19 cellular contexts compared by ENCODE assay signal in the genomic region with DNA sequence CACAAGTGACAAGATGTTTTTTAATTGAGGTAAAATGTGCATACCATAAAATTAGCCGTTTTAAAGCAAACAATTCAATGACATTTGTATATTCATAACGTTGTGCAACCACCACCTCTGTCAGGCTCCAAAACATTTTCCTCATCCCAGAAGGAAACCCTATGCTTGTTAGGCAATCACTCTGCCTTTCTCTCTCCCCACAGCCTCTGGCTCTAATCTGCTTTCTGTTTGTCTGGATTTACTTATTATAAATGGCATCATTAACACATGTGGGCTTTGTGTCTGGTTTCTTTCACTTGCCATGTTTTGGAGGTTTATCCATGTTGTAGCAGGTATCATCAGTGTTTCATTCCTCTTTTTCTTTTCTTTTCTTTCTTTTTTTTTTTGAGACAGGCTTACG. TPM values are rescaled to one million over a fixed set of nuclear protein-coding genes. Genes with fewer than 3 reads are reported as not detected.
DNase-seq lines count a peak whose midpoint lies in the region; FAIRE-seq and TF ChIP-seq lines count a peak whose summit lies in the region.
"Had no signal": no experiment of that assay in that cellular context is flagged by ENCODE, and none has a peak within 500 bp of the region (broad histone marks: within the 10 kb centered on the region; RNA-seq: fewer than 3 reads in every experiment).

No MANE protein-coding gene starts in this region.

- no peak overlapping the region for H3K4me3 Mint-ChIP-seq in T-helper 2 cell treated with Interferon-gamma antibody and Interleukin-4, amounts not matched to agents 5 μg/mL and 100 μg/mL, for 36 hours

- no peaks in the 10 kb centered on the region for H3K9me3 Mint-ChIP-seq in T-helper 2 cell treated with Interferon-gamma antibody and Interleukin-4, amounts not matched to agents 5 μg/mL and 100 μg/mL, for 36 hours

- H3K4me1 Mint-ChIP-seq in T-helper 2 cell treated with Interferon-gamma antibody and Interleukin-4, amounts not matched to agents 5 μg/mL and 100 μg/mL, for 36 hours (ENCODE audit: low read depth) = peaks cover 37% of the 10 kb centered on the region

- peaks cover 3% of the 10 kb centered on the region for H3K27me3 ChIP-seq in bronchial epithelial cell (ENCODE audit: control insufficient read depth, insufficient read depth, low read length)

- H3K27me3 Mint-ChIP-seq in T-helper 2 cell treated with Interferon-gamma antibody and Interleukin-4, amounts not matched to agents 5 μg/mL and 100 μg/mL, for 36 hours (ENCODE audit: low read depth) = peaks cover 25% of the 10 kb centered on the region

- H3K36me3 ChIP-seq in bronchial epithelial cell (ENCODE audit: control insufficient read depth, insufficient read depth, low read length) = no peaks in the 10 kb centered on the region
- H3K36me3 ChIP-seq: sigmoid colon, SJSA1, stomach had no signal

- H3K27ac Mint-ChIP-seq in T-helper 2 cell treated with Interferon-gamma antibody and Interleukin-4, amounts not matched to agents 5 μg/mL and 100 μg/mL, for 36 hours = no peak overlapping the region

- no peak overlapping the region for H3K4me3 ChIP-seq in bronchial epithelial cell (ENCODE audit: low read depth, low read length)
- no peak overlapping the region for H3K4me3 ChIP-seq in fibroblast of pulmonary artery (replicated peaks; ENCODE audit: low read depth, low read length)
- H3K4me3 ChIP-seq: sigmoid colon, SJSA1, stomach had no signal

- no peak for FAIRE-seq in bronchial epithelial cell (lab: Jason Lieb, UNC)

- H3K27ac ChIP-seq in 22Rv1 = 0 out of 2 replicates have a peak overlapping the region, but pooled peaks have one; percentile 17
- H3K27ac ChIP-seq: sigmoid colon, SJSA1, stomach had no signal

- no peak for TF ChIP-seq CTCF in 22Rv1 (IDR thresholded peaks at IDR 0.05)
- no peak for TF ChIP-seq CTCF in bronchial epithelial cell (IDR thresholded peaks at IDR 0.05; ENCODE audit: insufficient read depth, low read length, severe bottlenecking)
- TF ChIP-seq CTCF in fibroblast of pulmonary artery (IDR thresholded peaks at IDR 0.05; ENCODE audit: low read length, missing control alignments) = no peak

- H3K36me3 Mint-ChIP-seq in T-helper 2 cell treated with Interferon-gamma antibody and Interleukin-4, amounts not matched to agents 5 μg/mL and 100 μg/mL, for 36 hours (ENCODE audit: low read depth) = no peaks in the 10 kb centered on the region

- DNase-seq in GM04504 (ENCODE audit: low read depth) = peak; percentile 27
- peak; percentile 67 for DNase-seq in bronchial epithelial cell (ENCODE audit: low read depth)
- peak; percentile 56 for DNase-seq in fibroblast of pulmonary artery (ENCODE audit: low read depth)
- DNase-seq in activated gamma-delta T cell (lab: John Stamatoyannopoulos, UW) = no peak
- no peak for DNase-seq in DMS153 (lab: John Stamatoyannopoulos, UW)
- DNase-seq in T-helper 2 cell treated with Interferon-gamma antibody and Interleukin-4, amounts not matched to agents 5 μg/mL and 100 μg/mL, for 36 hours (ENCODE audit: low spot score) = no peak
- no peak for DNase-seq in NOMO-1 treated with dmso at 0.1 percent for 144 hours (lab: John Stamatoyannopoulos, UW; ENCODE audit: unreplicated experiment)
- DNase-seq: ACHN; activated CD4-positive, alpha-beta T cell treated with anti-CD3 and anti-CD28 coated beads for 1 hour; amniotic stem cell; COR-L47; effector CD8-positive, alpha-beta T cell; Karpas-422; sigmoid colon; stimulated activated CD4-positive, alpha-beta T cell treated with anti-CD3 and anti-CD28 coated beads, Interleukin-1b, Interleukin-23, amount 100 ng/mL, for 48 hours; stomach; T-helper 9 cell had no signal

RNA-seq across cellular contexts. Expression of gene N4BP3, which starts 1.4 kb away (rescaled TPM):
- total RNA-seq in bronchial epithelial cell = 4.1 and 4.5 TPM in 2 replicates

RNA-seq across cellular contexts. Expression of gene RMND5B, which starts 18.9 kb away (rescaled TPM):
- total RNA-seq in bronchial epithelial cell = 42.9 and 46.5 TPM in 2 replicates

RNA-seq across cellular contexts. Expression of gene NHP2, which starts 41.8 kb away (rescaled TPM):
- total RNA-seq in bronchial epithelial cell = 133 and 161 TPM in 2 replicates

Comparison
In these comparisons a context has a peak if more than half of its experiments do, and no peak if none do; other contexts are left out.
1. DNase-seq: peak in GM04504 (single experiment), bronchial epithelial cell (single experiment) and fibroblast of pulmonary artery (single experiment); none in activated gamma-delta T cell (single experiment), DMS153 (single experiment), T-helper 2 cell treated with Interferon-gamma antibody and Interleukin-4, amounts not matched to agents 5 μg/mL and 100 μg/mL, for 36 hours (single experiment) and NOMO-1 treated with dmso at 0.1 percent for 144 hours (single experiment).